ENCODE assay signal across 21 cellular contexts in genomic region chr19:44010468-44010867, GRCh38.
"Had no signal": no experiment of that assay in that cellular context is flagged by ENCODE, and none has a peak within 500 bp of the region (broad histone marks: within the 10 kb centered on the region; RNA-seq: fewer than 3 reads in every experiment).

No MANE protein-coding gene starts in this region.

- ATAC-seq: activated CD4-positive, CD25-positive, alpha-beta regulatory T cell treated with anti-CD3 and anti-CD28 coated beads, Interleukin-2, amount 50 U/mL, for 24 hours; heart left ventricle; lower lobe of right lung; sciatic nerve had no signal

- H3K27me3 ChIP-seq: brain microvascular endothelial cell, heart left ventricle, ovary, spleen, stomach, thyroid gland had no signal

- H3K4me1 Mint-ChIP-seq: mesothelial cell of epicardium had no signal

- H3K27ac ChIP-seq: brain microvascular endothelial cell, heart left ventricle, lower lobe of right lung, ovary, spleen, stomach, thyroid gland had no signal

- DNase-seq: activated CD4-positive, alpha-beta T cell treated with anti-CD3 and anti-CD28 coated beads, Interleukin-2, amount 50 U/mL, for 1 hour; activated CD8-positive, alpha-beta memory T cell treated with anti-CD3 and anti-CD28 coated beads for 24 hours; activated gamma-delta T cell treated with Interleukin-2 at 50 U/mL for 16 hours; amygdala; brain microvascular endothelial cell; cortex of kidney; effector CD8-positive, alpha-beta T cell; foreskin melanocyte; heart left ventricle; immature natural killer cell; lower lobe of right lung; ovary; spleen; stimulated activated CD4-positive, alpha-beta T cell treated with anti-CD3 and anti-CD28 coated beads, Interleukin-1b, Interleukin-23, amount 100 ng/mL, for 48 hours; stomach; thyroid gland had no signal

- H3K27ac Mint-ChIP-seq: activated naive CD8-positive, alpha-beta T cell; immature natural killer cell; mesothelial cell of epicardium had no signal

- H3K4me3 ChIP-seq: heart left ventricle, lower lobe of right lung, ovary, stomach, thyroid gland had no signal

- H3K4me3 Mint-ChIP-seq: activated naive CD8-positive, alpha-beta T cell; central memory CD8-positive, alpha-beta T cell; immature natural killer cell; mesothelial cell of epicardium had no signal

- H3K4me1 ChIP-seq: lower lobe of right lung, thyroid gland had no signal

- H3K27me3 Mint-ChIP-seq: activated naive CD8-positive, alpha-beta T cell; central memory CD8-positive, alpha-beta T cell had no signal
